ENCODE assay signal across 1 cellular context in the genomic region with DNA sequence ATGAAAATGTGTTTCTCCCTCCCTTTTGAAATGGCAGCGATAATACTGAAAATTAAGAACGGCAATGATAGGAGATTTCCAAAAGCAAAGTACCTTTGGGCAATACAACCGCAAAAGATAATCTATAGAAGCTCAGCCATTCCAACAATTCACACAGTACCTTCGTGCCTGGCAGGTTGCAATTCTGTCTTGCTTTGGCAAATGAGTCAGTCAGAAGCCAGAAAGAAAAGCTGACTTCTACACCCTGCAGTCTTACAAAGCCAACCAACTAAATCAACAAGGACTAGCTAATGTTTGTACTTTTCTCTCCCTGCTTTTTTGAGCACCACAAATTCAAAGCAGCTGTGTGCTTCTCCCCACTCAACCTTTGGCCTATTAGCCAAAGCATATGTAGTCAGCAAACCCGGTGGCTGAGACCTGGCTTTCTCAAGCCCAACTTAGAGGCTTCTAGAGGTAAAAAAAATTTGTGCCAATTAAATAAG.
A peak's percentile ranks its signal among the peaks of the same experiment; 100 is the strongest.
TF ChIP-seq lines count a peak whose summit lies in the region.

No MANE protein-coding gene starts in this region.

TF ChIP-seq in HepG2, 621 proteins besides CTCF, POLR2A, EP300 and RAD21 (continued from another document):
- TF ChIP-seq, protein P1, sequence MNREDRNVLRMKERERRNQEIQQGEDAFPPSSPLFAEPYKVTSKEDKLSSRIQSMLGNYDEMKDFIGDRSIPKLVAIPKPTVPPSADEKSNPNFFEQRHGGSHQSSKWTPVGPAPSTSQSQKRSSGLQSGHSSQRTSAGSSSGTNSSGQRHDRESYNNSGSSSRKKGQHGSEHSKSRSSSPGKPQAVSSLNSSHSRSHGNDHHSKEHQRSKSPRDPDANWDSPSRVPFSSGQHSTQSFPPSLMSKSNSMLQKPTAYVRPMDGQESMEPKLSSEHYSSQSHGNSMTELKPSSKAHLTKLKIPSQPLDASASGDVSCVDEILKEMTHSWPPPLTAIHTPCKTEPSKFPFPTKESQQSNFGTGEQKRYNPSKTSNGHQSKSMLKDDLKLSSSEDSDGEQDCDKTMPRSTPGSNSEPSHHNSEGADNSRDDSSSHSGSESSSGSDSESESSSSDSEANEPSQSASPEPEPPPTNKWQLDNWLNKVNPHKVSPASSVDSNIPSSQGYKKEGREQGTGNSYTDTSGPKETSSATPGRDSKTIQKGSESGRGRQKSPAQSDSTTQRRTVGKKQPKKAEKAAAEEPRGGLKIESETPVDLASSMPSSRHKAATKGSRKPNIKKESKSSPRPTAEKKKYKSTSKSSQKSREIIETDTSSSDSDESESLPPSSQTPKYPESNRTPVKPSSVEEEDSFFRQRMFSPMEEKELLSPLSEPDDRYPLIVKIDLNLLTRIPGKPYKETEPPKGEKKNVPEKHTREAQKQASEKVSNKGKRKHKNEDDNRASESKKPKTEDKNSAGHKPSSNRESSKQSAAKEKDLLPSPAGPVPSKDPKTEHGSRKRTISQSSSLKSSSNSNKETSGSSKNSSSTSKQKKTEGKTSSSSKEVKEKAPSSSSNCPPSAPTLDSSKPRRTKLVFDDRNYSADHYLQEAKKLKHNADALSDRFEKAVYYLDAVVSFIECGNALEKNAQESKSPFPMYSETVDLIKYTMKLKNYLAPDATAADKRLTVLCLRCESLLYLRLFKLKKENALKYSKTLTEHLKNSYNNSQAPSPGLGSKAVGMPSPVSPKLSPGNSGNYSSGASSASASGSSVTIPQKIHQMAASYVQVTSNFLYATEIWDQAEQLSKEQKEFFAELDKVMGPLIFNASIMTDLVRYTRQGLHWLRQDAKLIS (CRISPR knock-in tag; IDR thresholded peaks at IDR 0.05): no peak
- peak; percentile 84; the same call in 1 of the 2 replicates for TF ChIP-seq RCOR2 (CRISPR knock-in tag; IDR thresholded peaks at IDR 0.05)
- no peak for TF ChIP-seq AHR (CRISPR knock-in tag; IDR thresholded peaks at IDR 0.05)
- TF ChIP-seq ZNF34 (CRISPR knock-in tag; IDR thresholded peaks at IDR 0.05; ENCODE audit: borderline replicate concordance): no peak
- no peak for TF ChIP-seq ZNF713 (CRISPR knock-in tag; IDR thresholded peaks at IDR 0.05)
- peak; percentile 83 for TF ChIP-seq MEF2D (CRISPR knock-in tag; IDR thresholded peaks at IDR 0.05)
- peak; percentile 66; the same call in 1 of the 2 replicates for TF ChIP-seq FOXO1 (CRISPR knock-in tag; IDR thresholded peaks at IDR 0.05)
- TF ChIP-seq KDM3A (CRISPR knock-in tag; IDR thresholded peaks at IDR 0.05; ENCODE audit: low read depth): 0 out of 2 replicates have a peak, but pooled peaks have one; percentile 41
- TF ChIP-seq ZNF598 (CRISPR knock-in tag; IDR thresholded peaks at IDR 0.05; ENCODE audit: borderline replicate concordance): no peak
- TF ChIP-seq HIVEP1 (CRISPR knock-in tag; IDR thresholded peaks at IDR 0.05): no peak
- TF ChIP-seq, protein P2, sequence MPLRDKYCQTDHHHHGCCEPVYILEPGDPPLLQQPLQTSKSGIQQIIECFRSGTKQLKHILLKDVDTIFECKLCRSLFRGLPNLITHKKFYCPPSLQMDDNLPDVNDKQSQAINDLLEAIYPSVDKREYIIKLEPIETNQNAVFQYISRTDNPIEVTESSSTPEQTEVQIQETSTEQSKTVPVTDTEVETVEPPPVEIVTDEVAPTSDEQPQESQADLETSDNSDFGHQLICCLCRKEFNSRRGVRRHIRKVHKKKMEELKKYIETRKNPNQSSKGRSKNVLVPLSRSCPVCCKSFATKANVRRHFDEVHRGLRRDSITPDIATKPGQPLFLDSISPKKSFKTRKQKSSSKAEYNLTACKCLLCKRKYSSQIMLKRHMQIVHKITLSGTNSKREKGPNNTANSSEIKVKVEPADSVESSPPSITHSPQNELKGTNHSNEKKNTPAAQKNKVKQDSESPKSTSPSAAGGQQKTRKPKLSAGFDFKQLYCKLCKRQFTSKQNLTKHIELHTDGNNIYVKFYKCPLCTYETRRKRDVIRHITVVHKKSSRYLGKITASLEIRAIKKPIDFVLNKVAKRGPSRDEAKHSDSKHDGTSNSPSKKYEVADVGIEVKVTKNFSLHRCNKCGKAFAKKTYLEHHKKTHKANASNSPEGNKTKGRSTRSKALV (CRISPR knock-in tag; IDR thresholded peaks at IDR 0.05): 0 out of 2 replicates have a peak, but pooled peaks have one; percentile 61
- TF ChIP-seq, protein P3, sequence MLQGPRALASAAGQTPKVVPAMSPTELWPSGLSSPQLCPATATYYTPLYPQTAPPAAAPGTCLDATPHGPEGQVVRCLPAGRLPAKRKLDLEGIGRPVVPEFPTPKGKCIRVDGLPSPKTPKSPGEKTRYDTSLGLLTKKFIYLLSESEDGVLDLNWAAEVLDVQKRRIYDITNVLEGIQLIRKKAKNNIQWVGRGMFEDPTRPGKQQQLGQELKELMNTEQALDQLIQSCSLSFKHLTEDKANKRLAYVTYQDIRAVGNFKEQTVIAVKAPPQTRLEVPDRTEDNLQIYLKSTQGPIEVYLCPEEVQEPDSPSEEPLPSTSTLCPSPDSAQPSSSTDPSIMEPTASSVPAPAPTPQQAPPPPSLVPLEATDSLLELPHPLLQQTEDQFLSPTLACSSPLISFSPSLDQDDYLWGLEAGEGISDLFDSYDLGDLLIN (CRISPR knock-in tag; IDR thresholded peaks at IDR 0.05; ENCODE audit: borderline replicate concordance): no peak
- TF ChIP-seq, protein P4, sequence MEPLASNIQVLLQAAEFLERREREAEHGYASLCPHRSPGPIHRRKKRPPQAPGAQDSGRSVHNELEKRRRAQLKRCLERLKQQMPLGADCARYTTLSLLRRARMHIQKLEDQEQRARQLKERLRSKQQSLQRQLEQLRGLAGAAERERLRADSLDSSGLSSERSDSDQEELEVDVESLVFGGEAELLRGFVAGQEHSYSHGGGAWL (CRISPR knock-in tag; IDR thresholded peaks at IDR 0.05): no peak
- TF ChIP-seq ZNF33B (CRISPR knock-in tag; IDR thresholded peaks at IDR 0.05): no peak
- peak; percentile 80; the same call in 1 of the 2 replicates for TF ChIP-seq RXRA (CRISPR knock-in tag; IDR thresholded peaks at IDR 0.05)
- TF ChIP-seq ZNF451 (CRISPR knock-in tag; IDR thresholded peaks at IDR 0.05): no peak
- no peak for TF ChIP-seq ATRX (CRISPR knock-in tag; IDR thresholded peaks at IDR 0.05; ENCODE audit: borderline replicate concordance)
- peak; percentile 90 for TF ChIP-seq ZNF264 (CRISPR knock-in tag; IDR thresholded peaks at IDR 0.05)
- peak; percentile 85; the same call in 1 of the 2 replicates for TF ChIP-seq ZNF431 (CRISPR knock-in tag; IDR thresholded peaks at IDR 0.05; ENCODE audit: borderline replicate concordance, low read depth)
- TF ChIP-seq, protein P5, sequence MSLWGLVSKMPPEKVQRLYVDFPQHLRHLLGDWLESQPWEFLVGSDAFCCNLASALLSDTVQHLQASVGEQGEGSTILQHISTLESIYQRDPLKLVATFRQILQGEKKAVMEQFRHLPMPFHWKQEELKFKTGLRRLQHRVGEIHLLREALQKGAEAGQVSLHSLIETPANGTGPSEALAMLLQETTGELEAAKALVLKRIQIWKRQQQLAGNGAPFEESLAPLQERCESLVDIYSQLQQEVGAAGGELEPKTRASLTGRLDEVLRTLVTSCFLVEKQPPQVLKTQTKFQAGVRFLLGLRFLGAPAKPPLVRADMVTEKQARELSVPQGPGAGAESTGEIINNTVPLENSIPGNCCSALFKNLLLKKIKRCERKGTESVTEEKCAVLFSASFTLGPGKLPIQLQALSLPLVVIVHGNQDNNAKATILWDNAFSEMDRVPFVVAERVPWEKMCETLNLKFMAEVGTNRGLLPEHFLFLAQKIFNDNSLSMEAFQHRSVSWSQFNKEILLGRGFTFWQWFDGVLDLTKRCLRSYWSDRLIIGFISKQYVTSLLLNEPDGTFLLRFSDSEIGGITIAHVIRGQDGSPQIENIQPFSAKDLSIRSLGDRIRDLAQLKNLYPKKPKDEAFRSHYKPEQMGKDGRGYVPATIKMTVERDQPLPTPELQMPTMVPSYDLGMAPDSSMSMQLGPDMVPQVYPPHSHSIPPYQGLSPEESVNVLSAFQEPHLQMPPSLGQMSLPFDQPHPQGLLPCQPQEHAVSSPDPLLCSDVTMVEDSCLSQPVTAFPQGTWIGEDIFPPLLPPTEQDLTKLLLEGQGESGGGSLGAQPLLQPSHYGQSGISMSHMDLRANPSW (CRISPR knock-in tag; IDR thresholded peaks at IDR 0.05; ENCODE audit: borderline replicate concordance): 0 out of 2 replicates have a peak, but pooled peaks have one; percentile 70
- TF ChIP-seq TARDBP (CRISPR knock-in tag; IDR thresholded peaks at IDR 0.05): peak; percentile 53
- TF ChIP-seq PPARG (CRISPR knock-in tag; conservative IDR thresholded peaks at IDR 0.05): peak; percentile 99
- no peak for TF ChIP-seq SOX6 (IDR thresholded peaks at IDR 0.05)
- TF ChIP-seq SOX6 (CRISPR knock-in tag; IDR thresholded peaks at IDR 0.05): peak; percentile 79
- TF ChIP-seq, protein P6, sequence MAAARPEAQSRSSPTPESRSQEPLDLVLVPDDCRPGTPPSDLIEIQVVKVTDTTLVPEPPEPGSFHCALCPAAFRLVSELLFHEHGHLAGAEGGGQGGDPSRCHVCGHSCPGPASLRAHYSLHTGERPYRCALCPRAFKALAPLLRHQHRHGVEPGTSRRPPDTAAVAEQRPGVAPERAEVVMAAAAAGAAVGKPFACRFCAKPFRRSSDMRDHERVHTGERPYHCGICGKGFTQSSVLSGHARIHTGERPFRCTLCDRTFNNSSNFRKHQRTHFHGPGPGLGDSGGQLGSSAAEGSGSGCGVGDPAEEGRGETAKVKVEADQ (CRISPR knock-in tag; IDR thresholded peaks at IDR 0.05; ENCODE audit: borderline replicate concordance): 0 out of 2 replicates have a peak, but pooled peaks have one; percentile 33
- no peak for TF ChIP-seq SALL2 (CRISPR knock-in tag; IDR thresholded peaks at IDR 0.05)
- TF ChIP-seq ZNF33A (CRISPR knock-in tag; IDR thresholded peaks at IDR 0.05; ENCODE audit: borderline replicate concordance): peak; percentile 41; the same call in 1 of the 2 replicates
- peak; percentile 85; the same call in 1 of the 2 replicates for TF ChIP-seq ZNF556 (CRISPR knock-in tag; IDR thresholded peaks at IDR 0.05; ENCODE audit: borderline replicate concordance)
- TF ChIP-seq RBM39 (IDR thresholded peaks at IDR 0.05; ENCODE audit: low read depth, low read length, poor library complexity, severe bottlenecking): no peak
- peak; percentile 65 for TF ChIP-seq XRCC5 (optimal IDR thresholded peaks at IDR 0.05; ENCODE audit: low read length)
- no peak for TF ChIP-seq GTF2F1 (IDR thresholded peaks at IDR 0.05; ENCODE audit: low read length)
- peak; percentile 80; the same call in 1 of the 2 replicates for TF ChIP-seq NR2F2 (IDR thresholded peaks at IDR 0.05; ENCODE audit: borderline replicate concordance, low read depth)
- TF ChIP-seq, protein P7, sequence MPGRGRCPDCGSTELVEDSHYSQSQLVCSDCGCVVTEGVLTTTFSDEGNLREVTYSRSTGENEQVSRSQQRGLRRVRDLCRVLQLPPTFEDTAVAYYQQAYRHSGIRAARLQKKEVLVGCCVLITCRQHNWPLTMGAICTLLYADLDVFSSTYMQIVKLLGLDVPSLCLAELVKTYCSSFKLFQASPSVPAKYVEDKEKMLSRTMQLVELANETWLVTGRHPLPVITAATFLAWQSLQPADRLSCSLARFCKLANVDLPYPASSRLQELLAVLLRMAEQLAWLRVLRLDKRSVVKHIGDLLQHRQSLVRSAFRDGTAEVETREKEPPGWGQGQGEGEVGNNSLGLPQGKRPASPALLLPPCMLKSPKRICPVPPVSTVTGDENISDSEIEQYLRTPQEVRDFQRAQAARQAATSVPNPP (CRISPR knock-in tag; IDR thresholded peaks at IDR 0.05): peak; percentile 40; the same call in 1 of the 2 replicates
- peak; percentile 98 for TF ChIP-seq ZNF775 (CRISPR knock-in tag; IDR thresholded peaks at IDR 0.05; ENCODE audit: borderline replicate concordance)
- TF ChIP-seq NCOR1 (IDR thresholded peaks at IDR 0.05; ENCODE audit: borderline replicate concordance, low read length): peak; percentile 77; the same call in 1 of the 2 replicates
- TF ChIP-seq MTF1 (CRISPR knock-in tag; IDR thresholded peaks at IDR 0.05): no peak
